23 cellular contexts compared by ENCODE assay signal in the genomic region with DNA sequence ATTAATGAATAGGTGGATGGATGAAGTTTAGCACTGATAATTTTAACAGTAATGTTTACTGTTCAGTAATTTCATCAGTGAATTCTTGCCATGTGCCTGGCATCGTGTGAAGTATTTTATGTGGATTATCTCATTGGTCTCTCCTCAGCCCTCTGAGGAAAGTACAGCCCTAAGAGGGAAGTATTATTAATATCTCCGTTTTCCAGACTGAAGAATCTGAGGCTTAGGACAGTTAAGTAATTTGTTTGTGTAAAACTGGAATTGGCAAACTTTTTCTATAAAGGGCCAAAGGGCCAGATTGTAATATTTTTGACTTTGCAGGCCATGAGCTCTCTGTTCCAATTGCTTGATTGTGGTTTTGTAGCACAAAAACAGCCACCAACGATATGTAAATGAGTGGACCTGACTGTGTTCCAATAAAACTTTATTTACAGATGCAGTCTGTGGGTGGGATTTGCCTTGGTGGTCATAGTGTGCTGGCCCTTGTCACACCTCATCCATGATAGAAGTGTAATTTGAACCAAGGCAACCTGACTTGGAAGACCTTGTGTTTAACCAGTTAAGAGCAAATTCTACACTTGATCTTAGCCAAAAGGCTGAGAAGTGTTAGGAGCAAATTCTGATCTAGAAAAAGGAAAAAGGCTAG.
A peak's percentile ranks its signal among the peaks of the same experiment; 100 is the strongest.
DNase-seq lines count a peak whose midpoint lies in the region; ATAC-seq, FAIRE-seq and TF ChIP-seq lines count a peak whose summit lies in the region.
"Had no signal": no experiment of that assay in that cellular context is flagged by ENCODE, and none has a peak within 500 bp of the region (broad histone marks: within the 10 kb centered on the region; RNA-seq: fewer than 3 reads in every experiment).

No MANE protein-coding gene starts in this region.

- H3K36me3 ChIP-seq in HepG2 (replicated peaks in 1 of 2; ENCODE audit: control insufficient read depth in 1 of 2, insufficient read depth in 2 of 2, low read length in 2 of 2), result no peaks in the 10 kb centered on the region
- H3K36me3 ChIP-seq in right lobe of liver, result no peaks in the 10 kb centered on the region
- H3K36me3 ChIP-seq in gastrocnemius medialis, result no peaks in the 10 kb centered on the region

- POLR2A ChIA-PET in HepG2 (lab: Yijun Ruan, JAX), result no interaction called here

- H4K20me1 ChIP-seq in HepG2 (ENCODE audit: insufficient read depth, low read length), result no peaks in the 10 kb centered on the region

- no peak for TF ChIP-seq EP300 in HepG2 (IDR thresholded peaks at IDR 0.05; ENCODE audit: low read depth in 2 of 2, low read length in 2 of 2)
- no peak for TF ChIP-seq EP300 in HepG2 (CRISPR knock-in tag; IDR thresholded peaks at IDR 0.05; ENCODE audit: borderline replicate concordance)

- in situ Hi-C loops in HepG2 (cut with HindIII; ENCODE audit: extremely low pct_ligation_motif_present, low pct_unique_long_range_greater_than_20kb) (no loop called here), gastrocnemius medialis (cut with MboI; ENCODE audit: low sequenced_read_pairs in 4 of 4) (no loop called here)

- intact Hi-C loops in HepG2 (cut with micrococcal nuclease; ENCODE audit: unreplicated experiment), result no loop called here
- intact Hi-C loops in right lobe of liver (cut with DNase I), result no loop called here
- intact Hi-C loops in left cardiac atrium (cut with DNase I), result loop anchor here in 1 of 2 donors (10.0 kb wide), 1 partner anchor 173 kb away; no protein-coding TSS in a partner anchor
- intact Hi-C loops in gastrocnemius medialis (cut with DNase I; ENCODE audit: low total_unique reads), result no loop called here

- TF ChIP-seq POLR2A in HepG2 (IDR thresholded peaks at IDR 0.05; ENCODE audit: insufficient read depth in 1 of 2, low read depth in 2 of 2, low read length in 2 of 2) (no peak), right lobe of liver (IDR thresholded peaks at IDR 0.05) (no peak), gastrocnemius medialis (IDR thresholded peaks at IDR 0.05) (no peak)

- H2AFZ ChIP-seq in HepG2 (ENCODE audit: low read length), result no peak overlapping the region

- CTCF ChIA-PET in HepG2 (lab: Yijun Ruan, JAX; ENCODE audit: low intra/inter-chr PET ratio, low total read pairs), result no interaction called here

- DNase-seq in HepG2 (ENCODE audit: low spot score), result no peak
- no peak for DNase-seq in right lobe of liver
- DNase-seq in left cardiac atrium, result no peak
- no peak for DNase-seq in gastrocnemius medialis
- no peak for DNase-seq in anterior cingulate cortex (lab: John Stamatoyannopoulos, UW)
- no peak for DNase-seq in activated CD8-positive, alpha-beta memory T cell treated with anti-CD3 and anti-CD28 coated beads for 24 hours
- DNase-seq in NCI-H226, result no peak
- DNase-seq: Calu3, DMS79 treated with DMSO at 0.1 percent for 48 hours, GF-D8, Kasumi-1, MV-4-11, NCI-H1105 treated with DMSO at 0.1 percent for 48 hours, NCI-H146, NCI-H1930, NCI-H2107, NCI-H446 treated with DMSO at 0.1 percent for 48 hours, NCI-H526 treated with DMSO at 0.1 percent for 48 hours, RPMI8226, SHP77 treated with DMSO at 0.1 percent for 48 hours had no signal

- H3K27ac ChIP-seq in HepG2 (ENCODE audit: extremely low read length, insufficient read depth, low read length) (no peak overlapping the region), right lobe of liver (no peak overlapping the region), gastrocnemius medialis (peak overlapping the region in 3 of 4 donors; percentile 3 to 46 (median 38))

- H3K4me1 ChIP-seq in HepG2 (ENCODE audit: insufficient read depth, low read length) (peaks cover 7% of the 10 kb centered on the region; the same call in 1 of the 2 replicates), right lobe of liver (no peaks in the 10 kb centered on the region), gastrocnemius medialis (no peaks in the 10 kb centered on the region)

- H3K9ac ChIP-seq in HepG2 (ENCODE audit: insufficient read depth, low read depth, low read length), result no peak overlapping the region

- no peak overlapping the region for H3K4me3 ChIP-seq in HepG2 (replicated peaks in 1 of 3; ENCODE audit: insufficient read depth in 1 of 3, low read depth in 2 of 3, low read length in 3 of 3)
- H3K4me3 ChIP-seq in right lobe of liver, result no peak overlapping the region
- no peak overlapping the region for H3K4me3 ChIP-seq in gastrocnemius medialis

- no peak for ATAC-seq in HepG2
- no peak for ATAC-seq in right lobe of liver
- peak; percentile 32 to 75 for ATAC-seq in left cardiac atrium
- ATAC-seq in gastrocnemius medialis, result peak in 1 of 2 donors; percentile 26
- ATAC-seq: HCT116 had no signal

- FAIRE-seq in HepG2 (lab: Jason Lieb, UNC), result no peak
- FAIRE-seq: GM12892, H1 had no signal

- H3K9me3 ChIP-seq in HepG2 (ENCODE audit: low read length), result no peaks in the 10 kb centered on the region
- no peaks in the 10 kb centered on the region for H3K9me3 ChIP-seq in right lobe of liver
- H3K9me3 ChIP-seq in gastrocnemius medialis, result no peaks in the 10 kb centered on the region

- no TSS peak for BruUV-seq in HepG2 (replicated peaks; lab: Mats Ljungman, UMichigan)

- H3K79me2 ChIP-seq in HepG2 (ENCODE audit: insufficient read depth, low read length), result no peaks in the 10 kb centered on the region

- no peaks in the 10 kb centered on the region for H3K27me3 ChIP-seq in HepG2 (ENCODE audit: control insufficient read depth in 1 of 2, insufficient read depth in 2 of 2, low read length in 2 of 2)
- H3K27me3 ChIP-seq in right lobe of liver, result no peaks in the 10 kb centered on the region
- no peaks in the 10 kb centered on the region for H3K27me3 ChIP-seq in gastrocnemius medialis

- H3K4me2 ChIP-seq in HepG2 (ENCODE audit: low read depth, low read length), result no peak overlapping the region

- 92% methylated on average over 3 of the region's 3 CpGs for WGBS in HepG2 (ENCODE audit: low lambda C conversion rate)
- 42% methylated on average over 3 of the region's 3 CpGs for WGBS in right lobe of liver (ENCODE audit: insufficient coverage, low coverage, low lambda C conversion rate, missing lambda C conversion rate)

- TF ChIP-seq CTCF in HepG2 (CRISPR knock-in tag; IDR thresholded peaks at IDR 0.05) (no peak), right lobe of liver (IDR thresholded peaks at IDR 0.05) (no peak), gastrocnemius medialis (IDR thresholded peaks at IDR 0.05 in 4 of 5, conservative IDR thresholded peaks at IDR 0.05 in 1 of 5) (no peak)

- TF ChIP-seq RAD21 in HepG2 (CRISPR knock-in tag; IDR thresholded peaks at IDR 0.05), result no peak

TF ChIP-seq in HepG2, 621 proteins besides CTCF, POLR2A, EP300 and RAD21:
- TF ChIP-seq ZBTB40 (IDR thresholded peaks at IDR 0.05), result peak; percentile 22; the same call in 1 of the 2 replicates
- TF ChIP-seq ZBTB40 (CRISPR knock-in tag; IDR thresholded peaks at IDR 0.05), result peak; percentile 83
- no peak for TF ChIP-seq ZNF550 (CRISPR knock-in tag; IDR thresholded peaks at IDR 0.05; ENCODE audit: borderline replicate concordance)

Comparison
In these comparisons a context has a peak if more than half of its experiments do, and no peak if none do; other contexts are left out.
1. ATAC-seq: peak in left cardiac atrium (2 of 2); none in HepG2 (single experiment) and right lobe of liver (0 of 4).
2. H3K27ac ChIP-seq: peak in gastrocnemius medialis (3 of 4); none in HepG2 (single experiment) and right lobe of liver (0 of 3).